ENCODE assay signal across 19 cellular contexts in the genomic region with DNA sequence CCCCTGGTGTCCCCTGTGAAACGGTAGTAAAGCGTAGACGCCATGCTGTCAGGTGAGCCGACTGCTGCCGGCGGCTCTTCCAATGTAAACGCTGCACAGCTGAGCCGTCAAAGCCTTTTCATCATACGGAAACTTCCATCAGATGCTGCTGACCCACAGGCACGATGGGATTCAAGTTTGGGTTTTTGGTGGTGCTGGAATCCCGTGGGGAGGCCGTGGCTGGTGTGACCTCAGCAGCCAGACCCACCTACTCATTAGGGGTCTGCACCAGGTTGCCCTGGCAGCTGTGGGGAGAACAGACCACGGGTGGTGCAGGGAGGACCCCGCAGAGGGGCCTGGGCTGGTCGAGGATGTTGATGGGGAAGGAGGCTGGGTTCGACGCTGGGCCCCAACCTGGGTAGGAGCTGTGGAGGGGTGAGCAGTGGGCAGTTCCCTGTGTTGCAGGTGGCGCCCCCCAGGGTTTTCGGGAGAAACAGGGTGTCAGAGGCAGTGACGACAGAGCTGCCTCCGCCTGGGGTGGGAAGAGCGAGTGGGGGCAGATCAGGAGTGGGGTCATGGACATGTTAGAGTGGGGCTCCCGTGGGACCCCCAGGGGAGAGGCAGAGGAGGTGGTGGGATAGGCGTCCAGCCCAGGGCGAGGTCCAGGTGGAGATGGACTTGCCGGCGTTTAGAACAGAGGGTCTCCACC. TPM values are rescaled to one million over a fixed set of nuclear protein-coding genes. Genes with fewer than 3 reads are reported as not detected.
A peak's percentile ranks its signal among the peaks of the same experiment; 100 is the strongest.
DNase-seq lines count a peak whose midpoint lies in the region; ATAC-seq, FAIRE-seq and TF ChIP-seq lines count a peak whose summit lies in the region.
"Had no signal": no experiment of that assay in that cellular context is flagged by ENCODE, and none has a peak within 500 bp of the region (broad histone marks: within the 10 kb centered on the region; RNA-seq: fewer than 3 reads in every experiment).

No MANE protein-coding gene starts in this region.

- H3K9me3 Mint-ChIP-seq in nephron progenitor cell: no peaks in the 10 kb centered on the region

- no peak for TF ChIP-seq CTCF in HepG2 (CRISPR knock-in tag; IDR thresholded peaks at IDR 0.05)
- TF ChIP-seq CTCF in right lobe of liver (IDR thresholded peaks at IDR 0.05): no peak
- no peak for TF ChIP-seq CTCF in RWPE1 (conservative IDR thresholded peaks at IDR 0.05; ENCODE audit: low read depth)
- no peak for TF ChIP-seq CTCF in nephron progenitor cell (IDR thresholded peaks at IDR 0.05)

- no peaks in the 10 kb centered on the region for H3K9me3 ChIP-seq in HepG2 (ENCODE audit: low read length)
- no peaks in the 10 kb centered on the region for H3K9me3 ChIP-seq in right lobe of liver
- H3K9me3 ChIP-seq: Caco-2, SK-N-SH had no signal

- no peaks in the 10 kb centered on the region for H4K20me1 ChIP-seq in HepG2 (ENCODE audit: insufficient read depth, low read length)

- no peak for DNase-seq in HepG2 (ENCODE audit: low spot score)
- DNase-seq in right lobe of liver: no peak
- DNase-seq in RWPE1 (ENCODE audit: low spot score): no peak
- DNase-seq in nephron progenitor cell: no peak
- DNase-seq in left lobe of liver (ENCODE audit: low spot score): no peak
- DNase-seq in T-helper 2 cell: no peak
- DNase-seq: ACHN, AML-193, Caco-2, DMS79, NCI-H1436, NCI-H2029, NCI-H510A, SHP77, SK-N-SH had no signal

- in situ Hi-C loops in HepG2 (cut with HindIII; ENCODE audit: extremely low pct_ligation_motif_present, low pct_unique_long_range_greater_than_20kb): no loop called here

- TF ChIP-seq RAD21 in HepG2 (CRISPR knock-in tag; IDR thresholded peaks at IDR 0.05): no peak

- H3K9ac ChIP-seq in HepG2 (ENCODE audit: insufficient read depth, low read depth, low read length): no peak overlapping the region
- H3K9ac ChIP-seq: KMS-11, SK-N-SH had no signal

- peaks cover 5% of the 10 kb centered on the region for H3K27me3 Mint-ChIP-seq in nephron progenitor cell (ENCODE audit: low read depth, poor library complexity)

- H3K4me3 ChIP-seq in HepG2 (replicated peaks in 1 of 3; ENCODE audit: insufficient read depth in 1 of 3, low read depth in 2 of 3, low read length in 3 of 3) (no peak overlapping the region), right lobe of liver (no peak overlapping the region)

- peak overlapping the region; percentile 42 for H3K27ac Mint-ChIP-seq in nephron progenitor cell

- BruUV-seq in HepG2 (replicated peaks; lab: Mats Ljungman, UMichigan): no TSS peak

- no peak overlapping the region for H3K27ac ChIP-seq in HepG2 (ENCODE audit: extremely low read length, insufficient read depth, low read length)
- no peak overlapping the region for H3K27ac ChIP-seq in right lobe of liver
- peak overlapping the region; percentile 26; the same call in 1 of the 2 replicates for H3K27ac ChIP-seq in RWPE1
- H3K27ac ChIP-seq: KMS-11 had no signal

- intact Hi-C loops in HepG2 (cut with micrococcal nuclease; ENCODE audit: unreplicated experiment): no loop called here
- intact Hi-C loops in right lobe of liver (cut with DNase I): no loop called here

- CTCF ChIA-PET in HepG2 (lab: Yijun Ruan, JAX; ENCODE audit: low intra/inter-chr PET ratio, low total read pairs): no interaction called here
- CTCF ChIA-PET in RWPE1 (lab: Yijun Ruan, JAX): no interaction called here

- no peak overlapping the region for H3K4me3 Mint-ChIP-seq in nephron progenitor cell

- H3K79me2 ChIP-seq in HepG2 (ENCODE audit: insufficient read depth, low read length): no peaks in the 10 kb centered on the region

- WGBS in HepG2 (ENCODE audit: low lambda C conversion rate): 59% methylated on average over 16 of the region's 27 CpGs
- WGBS in right lobe of liver (ENCODE audit: insufficient coverage, low coverage, low lambda C conversion rate, missing lambda C conversion rate): 51% methylated on average over 12 of the region's 27 CpGs

- H3K36me3 ChIP-seq in HepG2 (replicated peaks in 1 of 2; ENCODE audit: control insufficient read depth in 1 of 2, insufficient read depth in 2 of 2, low read length in 2 of 2) (peaks cover 0 to 1% of the 10 kb centered on the region in 2 experiments; a peak in 1 of 5 replicates), right lobe of liver (peaks cover 0 to 26% (median 12%) of the 10 kb centered on the region in 4 donors)

- TF ChIP-seq EP300 in HepG2 (IDR thresholded peaks at IDR 0.05; ENCODE audit: low read depth in 2 of 2, low read length in 2 of 2): no peak
- TF ChIP-seq EP300 in HepG2 (CRISPR knock-in tag; IDR thresholded peaks at IDR 0.05; ENCODE audit: borderline replicate concordance): no peak

- peaks cover 13% of the 10 kb centered on the region for H3K4me1 ChIP-seq in HepG2 (ENCODE audit: insufficient read depth, low read length)
- no peaks in the 10 kb centered on the region for H3K4me1 ChIP-seq in right lobe of liver

- POLR2A ChIA-PET in HepG2 (lab: Yijun Ruan, JAX): no interaction called here
- POLR2A ChIA-PET in RWPE1 (lab: Yijun Ruan, JAX; ENCODE audit: low non-redundant PET): no interaction called here

- no peak overlapping the region for H2AFZ ChIP-seq in HepG2 (ENCODE audit: low read length)

- H3K36me3 Mint-ChIP-seq in nephron progenitor cell (ENCODE audit: low read depth): peaks cover 8% of the 10 kb centered on the region

- no peak for FAIRE-seq in HepG2 (lab: Jason Lieb, UNC)
- FAIRE-seq: RCC 7860 had no signal

- TF ChIP-seq POLR2A in HepG2 (IDR thresholded peaks at IDR 0.05; ENCODE audit: insufficient read depth in 1 of 2, low read depth in 2 of 2, low read length in 2 of 2) (no peak), right lobe of liver (IDR thresholded peaks at IDR 0.05) (no peak)

- no peak overlapping the region for H3K4me2 ChIP-seq in HepG2 (ENCODE audit: low read depth, low read length)
- H3K4me2 ChIP-seq: KMS-11, SK-N-SH had no signal

- ATAC-seq in HepG2 (0 out of 3 replicates have a peak, but pooled peaks have one; percentile 5), right lobe of liver (no peak), left lobe of liver (no peak), GM19023 (IDR thresholded peaks at IDR 0.05; ENCODE audit: unreplicated experiment) (no peak)

- H3K4me1 Mint-ChIP-seq in nephron progenitor cell: no peaks in the 10 kb centered on the region

- peaks cover 10 to 28% of the 10 kb centered on the region in 2 experiments for H3K27me3 ChIP-seq in HepG2 (ENCODE audit: control insufficient read depth in 1 of 2, insufficient read depth in 2 of 2, low read length in 2 of 2)
- no peaks in the 10 kb centered on the region for H3K27me3 ChIP-seq in right lobe of liver

RNA-seq across cellular contexts. Expression of a gene that starts 6.6 kb away (rescaled TPM):
- total RNA-seq in HepG2 (2016; rRNA removed; fragmentation: Illumina TruSeq; extraction: Trizol) (0.07 TPM in 1 of 2 replicates, not detected in the other), right lobe of liver (under 1 TPM in 1 of 6 experiments, not detected in 5; 0.06 TPM), left lobe of liver (not detected)
- not detected in 2 replicates for total RNA-seq in HepG2 (2016; cell fraction: cytosol; rRNA removed; fragmentation: Illumina TruSeq; extraction: Trizol; ENCODE audit: low read depth)
- total RNA-seq in HepG2 (2016; cell fraction: insoluble cytoplasmic fraction; rRNA removed; fragmentation: Illumina TruSeq; extraction: Trizol): 0.17 TPM in 1 of 2 replicates, not detected in the other
- not detected in 2 replicates for total RNA-seq in HepG2 (2016; cell fraction: membrane; rRNA removed; fragmentation: Illumina TruSeq; extraction: Trizol)
- 0.28 TPM in 1 of 2 replicates, not detected in the other for total RNA-seq in HepG2 (2016; cell fraction: nucleus; rRNA removed; fragmentation: Illumina TruSeq; extraction: Trizol)
- 0.20 and 0.34 TPM in 2 replicates for polyA plus RNA-seq in HepG2 (2011; rRNA removed)
- polyA plus RNA-seq in HepG2 (2011; cell fraction: cytosol; rRNA removed): 0.15 and 0.47 TPM in 2 replicates
- polyA plus RNA-seq in HepG2 (2011; cell fraction: nucleus; rRNA removed): 2.8 and 7.1 TPM in 2 replicates
- polyA plus RNA-seq in HepG2 (2012): 0.23 and 0.28 TPM in 2 replicates
- polyA plus RNA-seq in HepG2 (2016; cell fraction: cytosol; fragmentation: Illumina TruSeq; extraction: Trizol; ENCODE audit: low read depth): not detected in 2 replicates
- not detected in 2 replicates for polyA plus RNA-seq in HepG2 (2016; cell fraction: insoluble cytoplasmic fraction; fragmentation: Illumina TruSeq; extraction: Trizol; ENCODE audit: low read depth)
- polyA plus RNA-seq in HepG2 (2016; cell fraction: membrane; fragmentation: Illumina TruSeq; extraction: Trizol; ENCODE audit: low read depth): not detected in 2 replicates
- 0.27 and 0.38 TPM in 2 replicates for polyA plus RNA-seq in HepG2 (2016; cell fraction: nucleus; fragmentation: Illumina TruSeq; extraction: Trizol; ENCODE audit: insufficient read depth, low read depth)
- 0.42 TPM in 1 of 2 replicates, not detected in the other for polyA minus RNA-seq in HepG2 (2011; rRNA and poly(A)+ RNA removed; ENCODE audit: low replicate concordance)
- polyA minus RNA-seq in HepG2 (2011; cell fraction: cytosol; rRNA and poly(A)+ RNA removed): not detected in 2 replicates
- polyA minus RNA-seq in HepG2 (2011; cell fraction: nucleus; rRNA and poly(A)+ RNA removed): 0.13 and 0.37 TPM in 2 replicates
- total RNA-seq: M059J had no signal

RNA-seq across cellular contexts. Expression of a gene that starts 14.1 kb away (rescaled TPM):
- total RNA-seq in HepG2 (2016; rRNA removed; fragmentation: Illumina TruSeq; extraction: Trizol) (20.5 and 64.7 TPM in 2 replicates), right lobe of liver (100 to 1,000 TPM in 2 of 6 experiments, 10 to 100 TPM in 4; 82.6 to 180 (median 93.2) TPM), left lobe of liver (117 TPM)
- 30.1 and 37.5 TPM in 2 replicates for total RNA-seq in HepG2 (2016; cell fraction: cytosol; rRNA removed; fragmentation: Illumina TruSeq; extraction: Trizol; ENCODE audit: low read depth)
- total RNA-seq in HepG2 (2016; cell fraction: insoluble cytoplasmic fraction; rRNA removed; fragmentation: Illumina TruSeq; extraction: Trizol): 17.1 and 68.9 TPM in 2 replicates
- 50.5 and 59.4 TPM in 2 replicates for total RNA-seq in HepG2 (2016; cell fraction: membrane; rRNA removed; fragmentation: Illumina TruSeq; extraction: Trizol)
- 58.0 and 76.3 TPM in 2 replicates for total RNA-seq in HepG2 (2016; cell fraction: nucleus; rRNA removed; fragmentation: Illumina TruSeq; extraction: Trizol)
- polyA plus RNA-seq in HepG2 (2011; rRNA removed): 164 and 232 TPM in 2 replicates
- polyA plus RNA-seq in HepG2 (2011; cell fraction: cytosol; rRNA removed): 108 and 161 TPM in 2 replicates
- 1,157 and 1,454 TPM in 2 replicates for polyA plus RNA-seq in HepG2 (2011; cell fraction: nucleus; rRNA removed)
- 55.1 and 79.6 TPM in 2 replicates for polyA plus RNA-seq in HepG2 (2012)
- polyA plus RNA-seq in HepG2 (2016; cell fraction: cytosol; fragmentation: Illumina TruSeq; extraction: Trizol; ENCODE audit: low read depth): 28.3 and 31.6 TPM in 2 replicates
- 28.7 and 28.8 TPM in 2 replicates for polyA plus RNA-seq in HepG2 (2016; cell fraction: insoluble cytoplasmic fraction; fragmentation: Illumina TruSeq; extraction: Trizol; ENCODE audit: low read depth)
- polyA plus RNA-seq in HepG2 (2016; cell fraction: membrane; fragmentation: Illumina TruSeq; extraction: Trizol; ENCODE audit: low read depth): 47.1 and 48.7 TPM in 2 replicates
- 234 and 238 TPM in 2 replicates for polyA plus RNA-seq in HepG2 (2016; cell fraction: nucleus; fragmentation: Illumina TruSeq; extraction: Trizol; ENCODE audit: insufficient read depth, low read depth)
- 129 and 199 TPM in 2 replicates for polyA minus RNA-seq in HepG2 (2011; rRNA and poly(A)+ RNA removed; ENCODE audit: low replicate concordance)
- polyA minus RNA-seq in HepG2 (2011; cell fraction: cytosol; rRNA and poly(A)+ RNA removed): 47.6 and 51.1 TPM in 2 replicates
- 58.8 and 65.8 TPM in 2 replicates for polyA minus RNA-seq in HepG2 (2011; cell fraction: nucleus; rRNA and poly(A)+ RNA removed)

RNA-seq across cellular contexts. Expression of a gene that starts 14.5 kb away (rescaled TPM):
- total RNA-seq in HepG2 (2016; rRNA removed; fragmentation: Illumina TruSeq; extraction: Trizol) (under 0.01 TPM in 1 of 2 replicates, not detected in the other), right lobe of liver (not detected), left lobe of liver (not detected)
- under 0.01 TPM in 2 replicates for total RNA-seq in HepG2 (2016; cell fraction: cytosol; rRNA removed; fragmentation: Illumina TruSeq; extraction: Trizol; ENCODE audit: low read depth)
- total RNA-seq in HepG2 (2016; cell fraction: insoluble cytoplasmic fraction; rRNA removed; fragmentation: Illumina TruSeq; extraction: Trizol): under 0.01 TPM in 1 of 2 replicates, not detected in the other
- total RNA-seq in HepG2 (2016; cell fraction: membrane; rRNA removed; fragmentation: Illumina TruSeq; extraction: Trizol): under 0.01 TPM in 1 of 2 replicates, not detected in the other
- not detected in 2 replicates for total RNA-seq in HepG2 (2016; cell fraction: nucleus; rRNA removed; fragmentation: Illumina TruSeq; extraction: Trizol)
- polyA plus RNA-seq in HepG2 (2011; rRNA removed): not detected in 2 replicates
- not detected in 2 replicates for polyA plus RNA-seq in HepG2 (2011; cell fraction: cytosol; rRNA removed)
- not detected in 2 replicates for polyA plus RNA-seq in HepG2 (2011; cell fraction: nucleus; rRNA removed)
- not detected in 2 replicates for polyA plus RNA-seq in HepG2 (2012)
- polyA plus RNA-seq in HepG2 (2016; cell fraction: cytosol; fragmentation: Illumina TruSeq; extraction: Trizol; ENCODE audit: low read depth): not detected in 2 replicates
- polyA plus RNA-seq in HepG2 (2016; cell fraction: insoluble cytoplasmic fraction; fragmentation: Illumina TruSeq; extraction: Trizol; ENCODE audit: low read depth): not detected in 2 replicates
- not detected in 2 replicates for polyA plus RNA-seq in HepG2 (2016; cell fraction: membrane; fragmentation: Illumina TruSeq; extraction: Trizol; ENCODE audit: low read depth)
- not detected in 2 replicates for polyA plus RNA-seq in HepG2 (2016; cell fraction: nucleus; fragmentation: Illumina TruSeq; extraction: Trizol; ENCODE audit: insufficient read depth, low read depth)
- polyA minus RNA-seq in HepG2 (2011; rRNA and poly(A)+ RNA removed; ENCODE audit: low replicate concordance): under 0.01 TPM in 1 of 2 replicates, not detected in the other
- polyA minus RNA-seq in HepG2 (2011; cell fraction: cytosol; rRNA and poly(A)+ RNA removed): under 0.01 TPM in 1 of 2 replicates, not detected in the other
- polyA minus RNA-seq in HepG2 (2011; cell fraction: nucleus; rRNA and poly(A)+ RNA removed): not detected in 2 replicates
- total RNA-seq: Caco-2, M059J had no signal
- polyA plus RNA-seq: SK-N-SH had no signal

RNA-seq across cellular contexts. Expression of a gene that starts 19.6 kb away (rescaled TPM):
- 70.0 and 84.5 TPM in 2 replicates for total RNA-seq in HepG2 (2016; rRNA removed; fragmentation: Illumina TruSeq; extraction: Trizol)
- 29.8 and 31.9 TPM in 2 replicates for total RNA-seq in HepG2 (2016; cell fraction: cytosol; rRNA removed; fragmentation: Illumina TruSeq; extraction: Trizol; ENCODE audit: low read depth)
- 66.1 and 74.6 TPM in 2 replicates for total RNA-seq in HepG2 (2016; cell fraction: insoluble cytoplasmic fraction; rRNA removed; fragmentation: Illumina TruSeq; extraction: Trizol)
- total RNA-seq in HepG2 (2016; cell fraction: membrane; rRNA removed; fragmentation: Illumina TruSeq; extraction: Trizol): 70.9 and 77.3 TPM in 2 replicates
- 37.1 and 39.3 TPM in 2 replicates for total RNA-seq in HepG2 (2016; cell fraction: nucleus; rRNA removed; fragmentation: Illumina TruSeq; extraction: Trizol)
- polyA plus RNA-seq in HepG2 (2011; rRNA removed): 58.1 and 63.6 TPM in 2 replicates
- polyA plus RNA-seq in HepG2 (2011; cell fraction: cytosol; rRNA removed): 71.9 and 76.4 TPM in 2 replicates
- polyA plus RNA-seq in HepG2 (2011; cell fraction: nucleus; rRNA removed): 59.2 and 73.6 TPM in 2 replicates
- polyA plus RNA-seq in HepG2 (2012): 37.6 and 46.6 TPM in 2 replicates
- polyA plus RNA-seq in HepG2 (2016; cell fraction: cytosol; fragmentation: Illumina TruSeq; extraction: Trizol; ENCODE audit: low read depth): 36.8 and 41.0 TPM in 2 replicates
- polyA plus RNA-seq in HepG2 (2016; cell fraction: insoluble cytoplasmic fraction; fragmentation: Illumina TruSeq; extraction: Trizol; ENCODE audit: low read depth): 82.0 and 114 TPM in 2 replicates
- 75.2 and 79.7 TPM in 2 replicates for polyA plus RNA-seq in HepG2 (2016; cell fraction: membrane; fragmentation: Illumina TruSeq; extraction: Trizol; ENCODE audit: low read depth)
- 90.2 and 93.1 TPM in 2 replicates for polyA plus RNA-seq in HepG2 (2016; cell fraction: nucleus; fragmentation: Illumina TruSeq; extraction: Trizol; ENCODE audit: insufficient read depth, low read depth)
- polyA minus RNA-seq in HepG2 (2011; rRNA and poly(A)+ RNA removed; ENCODE audit: low replicate concordance): 84.2 and 138 TPM in 2 replicates
- polyA minus RNA-seq in HepG2 (2011; cell fraction: cytosol; rRNA and poly(A)+ RNA removed): 122 and 138 TPM in 2 replicates
- 21.5 and 28.6 TPM in 2 replicates for polyA minus RNA-seq in HepG2 (2011; cell fraction: nucleus; rRNA and poly(A)+ RNA removed)
- 10 to 100 TPM; 16.4 to 53.8 (median 22.2) TPM for total RNA-seq in right lobe of liver
- 23.2 TPM for total RNA-seq in left lobe of liver

RNA-seq across cellular contexts. Expression of a gene that starts 22.7 kb away (rescaled TPM):
- total RNA-seq in HepG2 (2016; rRNA removed; fragmentation: Illumina TruSeq; extraction: Trizol) (47.6 and 49.7 TPM in 2 replicates), right lobe of liver (10 to 100 TPM; 19.0 to 56.2 (median 29.7) TPM), left lobe of liver (34.7 TPM)
- total RNA-seq in HepG2 (2016; cell fraction: cytosol; rRNA removed; fragmentation: Illumina TruSeq; extraction: Trizol; ENCODE audit: low read depth): 26.1 and 29.1 TPM in 2 replicates
- 48.0 and 48.9 TPM in 2 replicates for total RNA-seq in HepG2 (2016; cell fraction: insoluble cytoplasmic fraction; rRNA removed; fragmentation: Illumina TruSeq; extraction: Trizol)
- 31.0 and 31.9 TPM in 2 replicates for total RNA-seq in HepG2 (2016; cell fraction: membrane; rRNA removed; fragmentation: Illumina TruSeq; extraction: Trizol)
- 29.6 and 30.6 TPM in 2 replicates for total RNA-seq in HepG2 (2016; cell fraction: nucleus; rRNA removed; fragmentation: Illumina TruSeq; extraction: Trizol)
- polyA plus RNA-seq in HepG2 (2011; rRNA removed): 36.4 and 44.6 TPM in 2 replicates
- 25.5 and 56.5 TPM in 2 replicates for polyA plus RNA-seq in HepG2 (2011; cell fraction: cytosol; rRNA removed)
- polyA plus RNA-seq in HepG2 (2011; cell fraction: nucleus; rRNA removed): 182 and 212 TPM in 2 replicates
- polyA plus RNA-seq in HepG2 (2012): 32.8 and 36.1 TPM in 2 replicates
- 33.6 and 34.5 TPM in 2 replicates for polyA plus RNA-seq in HepG2 (2016; cell fraction: cytosol; fragmentation: Illumina TruSeq; extraction: Trizol; ENCODE audit: low read depth)
- 54.6 and 65.2 TPM in 2 replicates for polyA plus RNA-seq in HepG2 (2016; cell fraction: insoluble cytoplasmic fraction; fragmentation: Illumina TruSeq; extraction: Trizol; ENCODE audit: low read depth)
- polyA plus RNA-seq in HepG2 (2016; cell fraction: membrane; fragmentation: Illumina TruSeq; extraction: Trizol; ENCODE audit: low read depth): 27.0 and 27.2 TPM in 2 replicates
- 69.0 and 72.3 TPM in 2 replicates for polyA plus RNA-seq in HepG2 (2016; cell fraction: nucleus; fragmentation: Illumina TruSeq; extraction: Trizol; ENCODE audit: insufficient read depth, low read depth)
- polyA minus RNA-seq in HepG2 (2011; rRNA and poly(A)+ RNA removed; ENCODE audit: low replicate concordance): 59.9 and 104 TPM in 2 replicates
- polyA minus RNA-seq in HepG2 (2011; cell fraction: cytosol; rRNA and poly(A)+ RNA removed): 40.3 and 49.5 TPM in 2 replicates
- polyA minus RNA-seq in HepG2 (2011; cell fraction: nucleus; rRNA and poly(A)+ RNA removed): 29.6 and 30.8 TPM in 2 replicates
